25 cellular contexts compared by ENCODE assay signal in the genomic region with DNA sequence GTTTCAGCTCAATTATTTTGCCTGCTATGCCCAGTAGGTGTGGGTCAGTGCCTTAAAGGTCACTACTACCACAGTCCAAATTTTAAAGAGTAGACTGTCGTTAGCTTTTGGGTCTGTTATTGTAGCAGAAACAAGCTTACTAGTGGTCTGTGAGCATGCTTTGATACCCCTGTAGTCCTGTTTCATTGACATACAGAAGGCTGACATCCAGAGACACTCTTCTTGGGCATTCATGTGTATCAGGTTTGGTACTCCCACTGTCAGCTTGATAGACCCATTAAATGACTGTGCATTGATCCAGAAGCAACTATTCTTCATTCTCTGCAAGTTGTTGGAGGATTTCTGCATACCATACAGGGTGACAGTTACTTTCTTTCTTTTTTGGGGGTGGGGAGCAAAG.
"Had no signal": no experiment of that assay in that cellular context is flagged by ENCODE, and none has a peak within 500 bp of the region (broad histone marks: within the 10 kb centered on the region; RNA-seq: fewer than 3 reads in every experiment).

No MANE protein-coding gene starts in this region.

- H3K27ac ChIP-seq: colonic mucosa, epithelial cell of prostate, esophagus squamous epithelium, gastrocnemius medialis, heart right ventricle, left ventricle myocardium inferior, lower lobe of right lung had no signal

- H3K4me1 ChIP-seq: colonic mucosa, esophagus squamous epithelium, gastrocnemius medialis, heart right ventricle, left ventricle myocardium inferior, lower lobe of right lung had no signal

- H3K36me3 Mint-ChIP-seq: mesothelial cell of epicardium had no signal

- H3K36me3 ChIP-seq: colonic mucosa, esophagus squamous epithelium, gastrocnemius medialis, heart right ventricle, left ventricle myocardium inferior, lower lobe of right lung had no signal

- ATAC-seq: effector memory CD8-positive, alpha-beta T cell; esophagus mucosa; gastrocnemius medialis; heart right ventricle; left cardiac atrium; left lobe of liver; lower lobe of right lung; mucosa of descending colon had no signal

- H3K9me3 ChIP-seq: colonic mucosa, esophagus squamous epithelium, gastrocnemius medialis, heart right ventricle, left ventricle myocardium inferior, lower lobe of right lung, mucosa of descending colon had no signal

- DNase-seq: cerebellar nuclear complex; colonic mucosa; cortex of kidney; effector CD8-positive, alpha-beta T cell; effector memory CD8-positive, alpha-beta T cell; endodermal cell; erythroblast; esophagus squamous epithelium; foreskin fibroblast; foreskin melanocyte; gastrocnemius medialis; glutamatergic neuron; head of caudate nucleus; heart right ventricle; hippocampal formation; left cardiac atrium; left ventricle myocardium inferior; lower lobe of right lung; mesenchymal stem cell; mucosa of descending colon had no signal

- H3K27me3 Mint-ChIP-seq: dendritic cell treated with granulocyte-macrophage colony-stimulating factor and Interleukin-4, amounts not matched to agents 40 ng/mL and 50 ng/mL, for 4 days; effector memory CD8-positive, alpha-beta T cell had no signal

- H3K4me3 ChIP-seq: colonic mucosa, esophagus squamous epithelium, gastrocnemius medialis, heart right ventricle, left ventricle myocardium inferior, lower lobe of right lung, mucosa of descending colon had no signal

- H3K4me3 Mint-ChIP-seq: dendritic cell treated with granulocyte-macrophage colony-stimulating factor and Interleukin-4, amounts not matched to agents 40 ng/mL and 50 ng/mL, for 4 days; effector memory CD8-positive, alpha-beta T cell; endodermal cell; mesothelial cell of epicardium had no signal

- H3K4me1 Mint-ChIP-seq: endodermal cell had no signal

- H3K9me3 Mint-ChIP-seq: dendritic cell treated with granulocyte-macrophage colony-stimulating factor and Interleukin-4, amounts not matched to agents 40 ng/mL and 50 ng/mL, for 4 days; effector memory CD8-positive, alpha-beta T cell; endodermal cell; mesothelial cell of epicardium had no signal

- H3K27ac Mint-ChIP-seq: dendritic cell treated with granulocyte-macrophage colony-stimulating factor and Interleukin-4, amounts not matched to agents 40 ng/mL and 50 ng/mL, for 4 days; effector memory CD8-positive, alpha-beta T cell; endodermal cell; mesothelial cell of epicardium had no signal

- H3K27me3 ChIP-seq: colonic mucosa, esophagus squamous epithelium, gastrocnemius medialis, heart right ventricle had no signal
